8 cellular contexts compared by ENCODE assay signal in the genomic region with DNA sequence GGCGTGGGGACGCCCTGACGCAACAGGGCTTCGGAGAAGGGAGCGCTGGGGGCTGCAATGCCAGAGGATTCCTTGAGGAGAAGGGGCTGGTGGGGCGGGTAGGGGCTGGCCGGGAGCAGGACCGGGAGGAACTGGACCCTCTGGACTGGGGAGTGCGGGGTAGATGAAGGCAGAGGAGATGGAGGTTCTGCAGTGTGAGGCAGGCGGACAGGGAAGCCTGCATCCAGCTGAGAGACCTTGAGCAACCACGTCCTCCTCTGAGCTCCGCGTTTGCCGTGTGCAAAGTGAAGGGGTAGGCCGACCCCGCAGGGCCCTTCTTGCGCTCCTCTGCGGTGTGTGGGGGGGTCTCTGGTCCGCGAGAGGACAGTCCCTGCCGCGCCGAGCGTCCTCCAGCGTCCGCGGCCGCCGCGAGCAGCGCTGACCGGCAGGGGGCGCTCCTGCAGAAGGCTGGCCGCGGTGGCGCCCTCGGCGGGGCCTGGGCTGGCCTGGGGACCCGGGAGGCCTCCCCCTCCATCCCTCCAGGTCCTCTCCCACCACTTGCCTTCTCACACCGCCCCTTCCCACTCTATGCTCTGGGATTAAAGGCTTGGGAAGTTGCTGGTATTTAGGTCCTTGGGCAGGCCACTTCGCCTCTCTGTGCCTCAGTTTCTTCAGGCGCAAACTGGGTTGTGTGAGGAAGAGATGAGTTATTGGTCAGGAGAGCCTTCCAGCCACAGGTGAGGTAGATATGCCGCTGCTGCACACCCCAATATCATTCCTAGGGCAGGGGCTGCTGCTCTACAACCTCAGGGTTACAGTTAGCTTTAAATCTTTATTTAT. TPM values are rescaled to one million over a fixed set of nuclear protein-coding genes. Genes with fewer than 3 reads are reported as not detected.
DNase-seq lines count a peak whose midpoint lies in the region; ATAC-seq and TF ChIP-seq lines count a peak whose summit lies in the region.

No MANE protein-coding gene starts in this region.

- peak; percentile 22 to 64 (median 46) for TF ChIP-seq CTCF in uterus (IDR thresholded peaks at IDR 0.05)

- TF ChIP-seq POLR2A in uterus (IDR thresholded peaks at IDR 0.05), result no peak

- H3K36me3 Mint-ChIP-seq in activated naive CD4-positive, alpha-beta T cell treated with anti-CD3 and anti-CD28 coated beads, Interleukin-2, amount 50 U/mL, for 72 hours, result peaks cover 13 to 19% of the 10 kb centered on the region in 2 donors

- no peaks in the 10 kb centered on the region for H3K4me1 ChIP-seq in uterus

- no peak overlapping the region for H3K4me3 ChIP-seq in uterus

- H3K9me3 Mint-ChIP-seq in activated naive CD4-positive, alpha-beta T cell treated with anti-CD3 and anti-CD28 coated beads, Interleukin-2, amount 50 U/mL, for 72 hours, result peaks cover 11 to 13% of the 10 kb centered on the region in 2 donors

- ATAC-seq in activated naive CD4-positive, alpha-beta T cell treated with anti-CD3 and anti-CD28 coated beads, Interleukin-2, amount 50 U/mL, for 72 hours, result peak; percentile 51 to 63
- no peak for ATAC-seq in HG03571 (IDR thresholded peaks at IDR 0.05; ENCODE audit: unreplicated experiment)
- no peak for ATAC-seq in HG03175 (IDR thresholded peaks at IDR 0.05; ENCODE audit: unreplicated experiment)

- DNase-seq in activated naive CD4-positive, alpha-beta T cell treated with Interleukin-2 at 50 U/mL for 16 hours, result peak; percentile 17
- DNase-seq in activated naive CD4-positive, alpha-beta T cell (lab: John Stamatoyannopoulos, UW), result no peak
- peak in 1 of 2 donors; percentile 56 for DNase-seq in activated naive CD4-positive, alpha-beta T cell treated with anti-CD3 and anti-CD28 coated beads, Interleukin-2, amount 50 U/mL, for 72 hours (ENCODE audit: low spot score in 2 of 2)
- DNase-seq in islet precursor cell (peak; percentile 78), uterus (no peak), H4 (ENCODE audit: low spot score) (no peak)

- no peak overlapping the region for H3K27ac Mint-ChIP-seq in activated naive CD4-positive, alpha-beta T cell treated with anti-CD3 and anti-CD28 coated beads, Interleukin-2, amount 50 U/mL, for 72 hours

- peaks cover 0 to 7% of the 10 kb centered on the region in 2 donors for H3K27me3 ChIP-seq in uterus

- H3K9me3 ChIP-seq in uterus, result no peaks in the 10 kb centered on the region

- intact Hi-C loops in uterus (cut with DNase I; ENCODE audit: low total_unique reads), result no loop called here

- no peaks in the 10 kb centered on the region for H3K36me3 ChIP-seq in uterus

- no peak overlapping the region for H3K27ac ChIP-seq in uterus

RNA-seq across cellular contexts. Expression of a gene that starts 9.6 kb away (rescaled TPM):
- not detected for total RNA-seq in activated naive CD4-positive, alpha-beta T cell treated with anti-CD3 and anti-CD28 coated beads, Interleukin-2, amount 50 U/mL, for 72 hours
- total RNA-seq in uterus, result under 1 TPM in 2 of 4 donors, not detected in 2; 0.27 to 0.59 TPM
- total RNA-seq in H4 (2014; rRNA removed; shearing (Covaris generic)), result not detected in 2 replicates

RNA-seq across cellular contexts. Expression of a gene that starts 23.3 kb away (rescaled TPM):
- total RNA-seq in activated naive CD4-positive, alpha-beta T cell treated with anti-CD3 and anti-CD28 coated beads, Interleukin-2, amount 50 U/mL, for 72 hours, result under 1 TPM in 1 of 2 donors, not detected in 1; 0.16 TPM
- total RNA-seq in uterus, result under 1 TPM in 2 of 4 donors, not detected in 2; 0.46 to 0.90 TPM
- total RNA-seq in H4 (2014; rRNA removed; shearing (Covaris generic)), result 3.1 and 3.4 TPM in 2 replicates

Comparison
In these comparisons a context has a peak if more than half of its experiments do, and no peak if none do; other contexts are left out.
1. DNase-seq: peak in activated naive CD4-positive, alpha-beta T cell treated with Interleukin-2 at 50 U/mL for 16 hours (single experiment) and islet precursor cell (single experiment); none in activated naive CD4-positive, alpha-beta T cell (0 of 4), uterus (0 of 2) and H4 (single experiment).
2. ATAC-seq: peak in activated naive CD4-positive, alpha-beta T cell treated with anti-CD3 and anti-CD28 coated beads, Interleukin-2, amount 50 U/mL, for 72 hours (2 of 2); none in HG03571 (single experiment) and HG03175 (single experiment).